31 cellular contexts compared by ENCODE assay signal in the genomic region with DNA sequence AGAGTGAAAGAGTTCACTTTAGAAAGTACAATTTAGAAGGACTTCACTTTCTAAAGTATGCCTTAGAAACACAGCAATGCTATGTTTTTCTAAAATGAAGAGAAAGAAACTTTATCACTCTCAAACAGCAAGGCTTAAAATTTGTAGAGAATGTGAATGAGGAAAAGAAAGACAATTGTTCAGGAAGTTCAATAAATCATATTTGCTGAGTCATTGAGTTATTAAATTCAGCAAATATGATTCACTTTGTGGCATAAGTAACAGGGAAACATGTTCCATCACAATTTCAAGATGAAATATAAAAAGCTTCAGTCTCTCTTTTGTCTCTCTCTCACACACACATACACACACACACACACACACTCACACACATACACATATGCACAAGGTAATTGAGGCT.
DNase-seq lines count a peak whose midpoint lies in the region; ATAC-seq and TF ChIP-seq lines count a peak whose summit lies in the region.
"Had no signal": no experiment of that assay in that cellular context is flagged by ENCODE, and none has a peak within 500 bp of the region (broad histone marks: within the 10 kb centered on the region; RNA-seq: fewer than 3 reads in every experiment).

No MANE protein-coding gene starts in this region.

- H3K27ac ChIP-seq in SK-N-MC (peak overlapping the region; percentile 80), sigmoid colon (no peak overlapping the region)
- H3K27ac ChIP-seq: testis, vagina had no signal

- H3K4me1 ChIP-seq in sigmoid colon, result no peaks in the 10 kb centered on the region
- H3K4me1 ChIP-seq: testis, vagina had no signal

- H3K27me3 ChIP-seq in sigmoid colon, result no peaks in the 10 kb centered on the region
- H3K27me3 ChIP-seq: testis, vagina had no signal

- ATAC-seq in HG02678 (IDR thresholded peaks at IDR 0.05; ENCODE audit: unreplicated experiment), result no peak
- ATAC-seq: activated naive CD8-positive, alpha-beta T cell treated with anti-CD3 and anti-CD28 coated beads, Interleukin-2, amount 50 U/mL, for 24 hours; natural killer cell treated with Interleukin-12 subunit alpha and Interleukin-12 subunit beta and Interleukin-15 and Interleukin-18, amount 100 ng/mL, for 72 hours; Panc1; stimulated activated naive CD8-positive, alpha-beta T cell treated with anti-CD3 and anti-CD28 coated beads, Interleukin-15, Interleukin-2, amounts not matched to agents 100 U/mL and 50 U/mL, for 24 hours had no signal

- TF ChIP-seq CTCF in epithelial cell of esophagus (IDR thresholded peaks at IDR 0.05; ENCODE audit: insufficient read depth, low read depth, low read length, missing control alignments) (no peak), sigmoid colon (IDR thresholded peaks at IDR 0.05) (no peak)

- no peaks in the 10 kb centered on the region for H3K9me3 ChIP-seq in SK-N-MC (ENCODE audit: low read depth, low read length)
- no peaks in the 10 kb centered on the region for H3K9me3 ChIP-seq in sigmoid colon
- H3K9me3 ChIP-seq: testis, vagina had no signal

- peak overlapping the region; percentile 9 for H3K4me3 ChIP-seq in SK-N-MC
- no peak overlapping the region for H3K4me3 ChIP-seq in epithelial cell of esophagus (ENCODE audit: low read length)
- no peak overlapping the region for H3K4me3 ChIP-seq in sigmoid colon
- H3K4me3 ChIP-seq: lung, smooth muscle cell, testis, vagina had no signal

- no peak for TF ChIP-seq POLR2A in sigmoid colon (IDR thresholded peaks at IDR 0.05)

- H3K36me3 ChIP-seq in SK-N-MC (ENCODE audit: insufficient read depth, low read length) (no peaks in the 10 kb centered on the region), sigmoid colon (no peaks in the 10 kb centered on the region)
- H3K36me3 ChIP-seq: vagina had no signal

- DNase-seq in DMS53 treated with DMSO at 0.1 percent for 48 hours (lab: John Stamatoyannopoulos, UW; ENCODE audit: unreplicated experiment) (peak; percentile 7), SK-N-MC (ENCODE audit: low read depth, low spot score) (no peak), epithelial cell of esophagus (ENCODE audit: low read depth) (peak; percentile 24), pulmonary artery endothelial cell (ENCODE audit: low read depth, low spot score) (peak; percentile 35), retina (no peak), sigmoid colon (no peak)
- DNase-seq in activated T-cell treated with anti-CD3 and anti-CD28 coated beads, Interleukin-2, amount 50 U/mL, for 48 hours, result no peak
- DNase-seq: ACHN; activated CD4-positive, alpha-beta T cell treated with anti-CD3 and anti-CD28 coated beads, Interleukin-2, amount 50 U/mL, for 1 hour; activated CD4-positive, CD25-positive, alpha-beta regulatory T cell; activated gamma-delta T cell; activated naive CD8-positive, alpha-beta T cell treated with anti-CD3 and anti-CD28 coated beads, Interleukin-2, amount 50 U/mL, for 24 hours; activated T-cell treated with anti-CD3 and anti-CD28 coated beads, Interleukin-2, amount 50 U/mL, for 1 hour; caudate nucleus; CD8-positive, alpha-beta memory T cell; cortex of kidney; DMS 273 treated with DMSO at 0.1 percent for 48 hours; GOT3; HFFc6; hypothalamus; NCI-H1417 treated with DMSO at 0.1 percent for 48 hours; NCI-H2029 treated with DMSO at 0.1 percent for 48 hours; SHP77 treated with DMSO at 0.1 percent for 48 hours; stimulated activated naive CD8-positive, alpha-beta T cell treated with anti-CD3 and anti-CD28 coated beads, Interleukin-15, Interleukin-2, amounts not matched to agents 100 U/mL and 50 U/mL, for 24 hours; testis had no signal

- intact Hi-C loops in sigmoid colon (cut with DNase I), result no loop called here

- H3K9ac ChIP-seq in SK-N-MC (ENCODE audit: insufficient read length), result peak overlapping the region; percentile 45

- no peak for TF ChIP-seq EP300 in sigmoid colon (IDR thresholded peaks at IDR 0.05)

Comparison
In these comparisons a context has a peak if more than half of its experiments do, and no peak if none do; other contexts are left out.
1. DNase-seq: peak in DMS53 treated with DMSO at 0.1 percent for 48 hours (single experiment), epithelial cell of esophagus (single experiment) and pulmonary artery endothelial cell (single experiment); none in SK-N-MC (single experiment), activated T-cell treated with anti-CD3 and anti-CD28 coated beads, Interleukin-2, amount 50 U/mL, for 48 hours (0 of 2), retina (single experiment) and sigmoid colon (single experiment).